ENCODE assay signal across 16 cellular contexts in the genomic region with DNA sequence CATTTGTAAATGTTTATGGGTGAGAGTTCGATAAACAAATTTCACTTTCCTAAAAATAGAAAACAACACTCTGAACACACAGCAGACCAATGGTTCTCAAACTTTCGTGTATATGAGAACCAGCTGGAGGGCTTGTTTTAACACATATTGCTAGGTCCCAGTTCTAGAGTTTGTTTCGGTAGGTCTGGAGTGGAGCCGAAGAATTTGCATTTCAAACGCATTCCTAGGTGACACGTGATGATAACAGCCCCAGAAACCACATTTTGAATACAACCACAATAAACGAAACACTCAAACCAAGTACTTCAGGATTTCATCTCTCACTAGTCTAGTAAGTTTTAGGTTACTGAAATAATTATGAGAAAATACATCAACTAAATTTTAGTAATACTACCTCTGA.
"Had no signal": no experiment of that assay in that cellular context is flagged by ENCODE, and none has a peak within 500 bp of the region (broad histone marks: within the 10 kb centered on the region; RNA-seq: fewer than 3 reads in every experiment).

No MANE protein-coding gene starts in this region.

- ATAC-seq: left ventricle myocardium superior; natural killer cell treated with Interleukin-12 subunit alpha and Interleukin-12 subunit beta and Interleukin-15 and Interleukin-18, amount 100 ng/mL, for 72 hours; stimulated activated naive B cell treated with anti-CD40 and anti-IgM and Interleukin-4, amounts not matched to agents 10 μg/mL and 1 μg/mL and 100 μg/mL, for 72 hours had no signal

- DNase-seq: activated B cell treated with CpG ODN at 0.5 μM for 24 hours; activated CD4-positive, alpha-beta T cell treated with anti-CD3 and anti-CD28 coated beads, Interleukin-2, amount 10 ng/mL, durations not matched to agents 7 days and 5 days; activated naive CD4-positive, alpha-beta T cell treated with Interleukin-2 at 50 U/mL for 16 hours; aorta; erythroblast; kidney glomerular epithelial cell; left ventricle myocardium superior; mesenchymal stem cell; nucleus accumbens; posterior cingulate gyrus; stimulated activated CD4-positive, alpha-beta T cell treated with anti-CD3 and anti-CD28 coated beads, Interleukin-2, amount 100 ng/mL, for 48 hours; stimulated activated naive B cell treated with anti-CD40 and anti-IgM and Interleukin-4, amounts not matched to agents 10 μg/mL and 1 μg/mL and 100 μg/mL, for 72 hours had no signal

- H3K4me3 ChIP-seq: tibial nerve, vagina had no signal

- H3K4me1 ChIP-seq: tibial nerve had no signal

- H3K9me3 ChIP-seq: tibial nerve, vagina had no signal

- H3K27ac Mint-ChIP-seq: activated B cell treated with CpG ODN at 0.5 μM for 24 hours; natural killer cell treated with Interleukin-12 subunit alpha and Interleukin-12 subunit beta and Interleukin-15 and Interleukin-18, amount 100 ng/mL, for 72 hours; stimulated activated naive B cell treated with anti-CD40 and anti-IgM and Interleukin-4, amounts not matched to agents 10 μg/mL and 1 μg/mL and 100 μg/mL, for 72 hours; T-helper 2 cell treated with Interferon-gamma antibody and Interleukin-4, amounts not matched to agents 5 μg/mL and 100 μg/mL, for 36 hours had no signal

- H3K9me3 Mint-ChIP-seq: activated B cell treated with CpG ODN at 0.5 μM for 24 hours; activated CD4-positive, alpha-beta T cell treated with anti-CD3 and anti-CD28 coated beads, Interleukin-2, amount 10 ng/mL, durations not matched to agents 7 days and 5 days; natural killer cell treated with Interleukin-12 subunit alpha and Interleukin-12 subunit beta and Interleukin-15 and Interleukin-18, amount 100 ng/mL, for 72 hours; stimulated activated naive B cell treated with anti-CD40 and anti-IgM and Interleukin-4, amounts not matched to agents 10 μg/mL and 1 μg/mL and 100 μg/mL, for 72 hours; T-helper 2 cell treated with Interferon-gamma antibody and Interleukin-4, amounts not matched to agents 5 μg/mL and 100 μg/mL, for 36 hours had no signal

- H3K27me3 Mint-ChIP-seq: activated B cell treated with CpG ODN at 0.5 μM for 24 hours; activated CD4-positive, alpha-beta T cell treated with anti-CD3 and anti-CD28 coated beads, Interleukin-2, amount 10 ng/mL, durations not matched to agents 7 days and 5 days; natural killer cell treated with Interleukin-12 subunit alpha and Interleukin-12 subunit beta and Interleukin-15 and Interleukin-18, amount 100 ng/mL, for 72 hours; stimulated activated naive B cell treated with anti-CD40 and anti-IgM and Interleukin-4, amounts not matched to agents 10 μg/mL and 1 μg/mL and 100 μg/mL, for 72 hours had no signal

- H3K4me3 Mint-ChIP-seq: activated B cell treated with CpG ODN at 0.5 μM for 24 hours; activated CD4-positive, alpha-beta T cell treated with anti-CD3 and anti-CD28 coated beads, Interleukin-2, amount 10 ng/mL, durations not matched to agents 7 days and 5 days; natural killer cell treated with Interleukin-12 subunit alpha and Interleukin-12 subunit beta and Interleukin-15 and Interleukin-18, amount 100 ng/mL, for 72 hours; stimulated activated naive B cell treated with anti-CD40 and anti-IgM and Interleukin-4, amounts not matched to agents 10 μg/mL and 1 μg/mL and 100 μg/mL, for 72 hours; T-helper 2 cell treated with Interferon-gamma antibody and Interleukin-4, amounts not matched to agents 5 μg/mL and 100 μg/mL, for 36 hours had no signal

- H3K27ac ChIP-seq: tibial nerve, vagina had no signal

- H3K27me3 ChIP-seq: tibial nerve, vagina had no signal

- H3K4me1 Mint-ChIP-seq: activated B cell treated with CpG ODN at 0.5 μM for 24 hours; stimulated activated naive B cell treated with anti-CD40 and anti-IgM and Interleukin-4, amounts not matched to agents 10 μg/mL and 1 μg/mL and 100 μg/mL, for 72 hours had no signal
